In the genomic region with DNA sequence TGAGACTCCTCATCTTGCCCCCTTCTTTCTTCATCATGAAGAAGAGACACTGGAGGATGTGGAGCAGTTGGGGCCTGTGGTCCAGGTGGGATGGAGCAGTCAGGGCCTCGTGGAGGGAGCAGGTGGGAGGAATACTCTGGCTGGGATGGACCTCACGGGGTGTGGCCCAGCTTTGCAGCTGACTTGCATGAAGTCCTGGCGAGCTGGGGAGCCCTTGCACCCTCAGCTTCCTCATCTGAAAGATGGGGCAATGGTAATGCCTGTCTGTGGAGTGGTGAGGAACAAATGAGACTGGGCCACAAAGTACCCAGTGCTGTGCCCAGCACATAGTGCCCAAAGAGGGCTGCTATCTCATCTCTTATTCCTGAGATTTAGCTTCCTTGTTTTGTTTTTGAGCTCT, we compare ENCODE assay signal across 9 cellular contexts.
DNase-seq lines count a peak whose midpoint lies in the region; ATAC-seq and TF ChIP-seq lines count a peak whose summit lies in the region.
"Had no signal": no experiment of that assay in that cellular context is flagged by ENCODE, and none has a peak within 500 bp of the region (broad histone marks: within the 10 kb centered on the region; RNA-seq: fewer than 3 reads in every experiment).

No MANE protein-coding gene starts in this region.

- no peaks in the 10 kb centered on the region for H3K36me3 Mint-ChIP-seq in glutamatergic neuron (ENCODE audit: unreplicated experiment)
- H3K36me3 Mint-ChIP-seq in progenitor cell of endocrine pancreas (ENCODE audit: insufficient read depth): no peaks in the 10 kb centered on the region
- H3K36me3 Mint-ChIP-seq in effector memory CD8-positive, alpha-beta T cell (ENCODE audit: insufficient read depth): no peaks in the 10 kb centered on the region

- H3K27ac Mint-ChIP-seq in glutamatergic neuron (ENCODE audit: unreplicated experiment): no peak overlapping the region
- H3K27ac Mint-ChIP-seq in progenitor cell of endocrine pancreas: peak overlapping the region; percentile 29
- no peak overlapping the region for H3K27ac Mint-ChIP-seq in effector memory CD8-positive, alpha-beta T cell
- H3K27ac Mint-ChIP-seq: activated CD4-positive, alpha-beta T cell treated with anti-CD3 and anti-CD28 coated beads, Interleukin-2, amount 10 ng/mL, durations not matched to agents 7 days and 5 days had no signal

- H3K4me3 ChIP-seq in right cardiac atrium (ENCODE audit: low read length): no peak overlapping the region
- H3K4me3 ChIP-seq in H7 (ENCODE audit: insufficient read depth, low read depth, low read length): no peak overlapping the region

- no peaks in the 10 kb centered on the region for H3K27me3 ChIP-seq in right cardiac atrium (ENCODE audit: control insufficient read depth, insufficient read depth)
- H3K27me3 ChIP-seq in H7 (ENCODE audit: control insufficient read depth, insufficient read depth, low read length): no peaks in the 10 kb centered on the region

- DNase-seq in right cardiac atrium: no peak
- no peak for DNase-seq in left cardiac atrium
- no peak for DNase-seq in glutamatergic neuron
- no peak for DNase-seq in progenitor cell of endocrine pancreas (ENCODE audit: low spot score, unreplicated experiment)
- no peak for DNase-seq in effector memory CD8-positive, alpha-beta T cell
- no peak for DNase-seq in H7
- no peak for DNase-seq in H4 (ENCODE audit: low spot score)
- DNase-seq: activated CD4-positive, alpha-beta T cell treated with anti-CD3 and anti-CD28 coated beads, Interleukin-2, amount 10 ng/mL, durations not matched to agents 7 days and 5 days had no signal

- no peaks in the 10 kb centered on the region for H3K9me3 ChIP-seq in right cardiac atrium (ENCODE audit: control insufficient read depth, low read length)

- intact Hi-C loops in right cardiac atrium (cut with DNase I) (loop anchor here in 2 of 4 donors (10.0 kb wide), 2 partner anchors 112 to 252 kb away; no protein-coding TSS in a partner anchor), left cardiac atrium (cut with DNase I) (loop anchor here (5.0 to 10.0 kb wide), 2 partner anchors 249 to 252 kb away; no protein-coding TSS in a partner anchor)

- H3K9me3 Mint-ChIP-seq in glutamatergic neuron (ENCODE audit: unreplicated experiment) (peaks cover 13% of the 10 kb centered on the region), progenitor cell of endocrine pancreas (ENCODE audit: low read depth) (no peaks in the 10 kb centered on the region)
- H3K9me3 Mint-ChIP-seq in effector memory CD8-positive, alpha-beta T cell: no peaks in the 10 kb centered on the region
- H3K9me3 Mint-ChIP-seq: activated CD4-positive, alpha-beta T cell treated with anti-CD3 and anti-CD28 coated beads, Interleukin-2, amount 10 ng/mL, durations not matched to agents 7 days and 5 days had no signal

- TF ChIP-seq CTCF in glutamatergic neuron (IDR thresholded peaks at IDR 0.05; ENCODE audit: partially characterized antibody, unreplicated experiment) (no peak), progenitor cell of endocrine pancreas (IDR thresholded peaks at IDR 0.05; ENCODE audit: unreplicated experiment) (no peak)

- H3K4me1 Mint-ChIP-seq in glutamatergic neuron (ENCODE audit: low read depth, unreplicated experiment) (peaks cover 33% of the 10 kb centered on the region), progenitor cell of endocrine pancreas (ENCODE audit: low read depth) (peaks cover 42% of the 10 kb centered on the region)
- H3K4me1 Mint-ChIP-seq in effector memory CD8-positive, alpha-beta T cell (ENCODE audit: low read depth in 2 of 2): peaks cover 11 to 22% of the 10 kb centered on the region in 2 donors

- H3K27me3 Mint-ChIP-seq in glutamatergic neuron (ENCODE audit: unreplicated experiment) (peaks cover 9% of the 10 kb centered on the region), progenitor cell of endocrine pancreas (no peaks in the 10 kb centered on the region)
- H3K27me3 Mint-ChIP-seq in effector memory CD8-positive, alpha-beta T cell: peaks cover 0 to 7% of the 10 kb centered on the region in 2 donors

- peaks cover 35% of the 10 kb centered on the region for H3K4me1 ChIP-seq in right cardiac atrium (ENCODE audit: control insufficient read depth, insufficient read depth, low read length)

- ATAC-seq in right cardiac atrium: no peak
- no peak for ATAC-seq in left cardiac atrium
- no peak for ATAC-seq in GM21529 (IDR thresholded peaks at IDR 0.05; ENCODE audit: unreplicated experiment)
- ATAC-seq in effector memory CD8-positive, alpha-beta T cell (replicated peaks): no peak

- WGBS in right cardiac atrium: 59% methylated on average over 3 of the region's 3 CpGs

- no peaks in the 10 kb centered on the region for H3K36me3 ChIP-seq in H7 (replicated peaks; ENCODE audit: control insufficient read depth, insufficient read depth, low read length)

- peak overlapping the region; percentile 43 for H3K4me3 Mint-ChIP-seq in glutamatergic neuron (ENCODE audit: unreplicated experiment)
- H3K4me3 Mint-ChIP-seq in progenitor cell of endocrine pancreas (ENCODE audit: low read depth): no peak overlapping the region
- no peak overlapping the region for H3K4me3 Mint-ChIP-seq in effector memory CD8-positive, alpha-beta T cell
- H3K4me3 Mint-ChIP-seq: activated CD4-positive, alpha-beta T cell treated with anti-CD3 and anti-CD28 coated beads, Interleukin-2, amount 10 ng/mL, durations not matched to agents 7 days and 5 days had no signal

- peak overlapping the region; percentile 66 for H3K27ac ChIP-seq in right cardiac atrium (ENCODE audit: low read length)
